Comparison of ENCODE assay signal across 17 cellular contexts in genomic region chr5:157351386-157352089, GRCh38.
DNase-seq lines count a peak whose midpoint lies in the region; TF ChIP-seq lines count a peak whose summit lies in the region.
"Had no signal": no experiment of that assay in that cellular context is flagged by ENCODE, and none has a peak within 500 bp of the region (broad histone marks: within the 10 kb centered on the region; RNA-seq: fewer than 3 reads in every experiment).

No MANE protein-coding gene starts in this region.

- no peaks in the 10 kb centered on the region for H3K27me3 Mint-ChIP-seq in activated naive CD4-positive, alpha-beta T cell treated with anti-CD3 and anti-CD28 coated beads, Interleukin-2, amount 50 U/mL, for 24 hours
- no peaks in the 10 kb centered on the region for H3K27me3 Mint-ChIP-seq in activated CD4-positive, alpha-beta memory T cell treated with anti-CD3 and anti-CD28 coated beads, Interleukin-2, amount 10 ng/mL, durations not matched to agents 7 days and 5 days
- no peaks in the 10 kb centered on the region for H3K27me3 Mint-ChIP-seq in stimulated activated naive CD8-positive, alpha-beta T cell treated with anti-CD3 and anti-CD28 coated beads, Interleukin-15, Interleukin-2, amounts not matched to agents 100 ng/mL and 50 ng/mL, for 24 hours

- TF ChIP-seq CTCF in fibroblast of pulmonary artery (IDR thresholded peaks at IDR 0.05; ENCODE audit: low read length, missing control alignments) = no peak

- H3K27ac Mint-ChIP-seq in activated naive CD4-positive, alpha-beta T cell treated with anti-CD3 and anti-CD28 coated beads, Interleukin-2, amount 50 U/mL, for 24 hours = peak overlapping the region; percentile 76
- H3K27ac Mint-ChIP-seq in activated CD4-positive, alpha-beta memory T cell treated with anti-CD3 and anti-CD28 coated beads, Interleukin-2, amount 10 ng/mL, durations not matched to agents 7 days and 5 days = peak overlapping the region; percentile 38
- peak overlapping the region; percentile 99 for H3K27ac Mint-ChIP-seq in stimulated activated naive CD8-positive, alpha-beta T cell treated with anti-CD3 and anti-CD28 coated beads, Interleukin-15, Interleukin-2, amounts not matched to agents 100 ng/mL and 50 ng/mL, for 24 hours
- H3K27ac Mint-ChIP-seq: WTC11 had no signal

- no peak for DNase-seq in activated naive CD4-positive, alpha-beta T cell (lab: John Stamatoyannopoulos, UW)
- no peak for DNase-seq in activated CD4-positive, alpha-beta memory T cell treated with anti-CD3 and anti-CD28 coated beads, Interleukin-2, amount 10 ng/mL, durations not matched to agents 7 days and 5 days
- DNase-seq in fibroblast of pulmonary artery (ENCODE audit: low read depth) = peak; percentile 27
- DNase-seq in LoVo (ENCODE audit: low spot score) = no peak
- no peak for DNase-seq in erythroblast (lab: John Stamatoyannopoulos, UW)
- DNase-seq in stimulated activated CD4-positive, alpha-beta T cell treated with anti-CD3 and anti-CD28 coated beads, Interleukin-4, amount 100 ng/mL, for 4 hours = no peak
- DNase-seq: COR-L47, EL, NCI-H146, NCI-H345, SW 1271 had no signal

- no peak for TF ChIP-seq POLR2A in erythroblast (IDR thresholded peaks at IDR 0.05; ENCODE audit: low read length)

- H3K4me1 Mint-ChIP-seq in activated naive CD4-positive, alpha-beta T cell treated with anti-CD3 and anti-CD28 coated beads, Interleukin-2, amount 50 U/mL, for 24 hours = peaks cover 56% of the 10 kb centered on the region
- H3K4me1 Mint-ChIP-seq in activated CD4-positive, alpha-beta memory T cell treated with anti-CD3 and anti-CD28 coated beads, Interleukin-2, amount 10 ng/mL, durations not matched to agents 7 days and 5 days = peaks cover 36% of the 10 kb centered on the region
- H3K4me1 Mint-ChIP-seq in stimulated activated naive CD8-positive, alpha-beta T cell treated with anti-CD3 and anti-CD28 coated beads, Interleukin-15, Interleukin-2, amounts not matched to agents 100 ng/mL and 50 ng/mL, for 24 hours (ENCODE audit: low read depth) = peaks cover 68% of the 10 kb centered on the region

- H3K4me3 ChIP-seq in fibroblast of pulmonary artery (replicated peaks; ENCODE audit: low read depth, low read length) = no peak overlapping the region
- H3K4me3 ChIP-seq: gastroesophageal sphincter, HAP-1, thoracic aorta had no signal

- CTCF ChIA-PET in activated CD4-positive, alpha-beta memory T cell treated with anti-CD3 and anti-CD28 coated beads, Interleukin-2, amount 10 ng/mL, durations not matched to agents 7 days and 5 days (lab: Charles Lee) = interaction anchor here (0.8 to 2.9 kb wide), 5 partner anchors 9 to 99 kb away, joined by 3 to 7 read pairs (median 5); no protein-coding TSS in a partner anchor

- H3K9me3 Mint-ChIP-seq in activated naive CD4-positive, alpha-beta T cell treated with anti-CD3 and anti-CD28 coated beads, Interleukin-2, amount 50 U/mL, for 24 hours = no peaks in the 10 kb centered on the region
- H3K9me3 Mint-ChIP-seq in activated CD4-positive, alpha-beta memory T cell treated with anti-CD3 and anti-CD28 coated beads, Interleukin-2, amount 10 ng/mL, durations not matched to agents 7 days and 5 days = no peaks in the 10 kb centered on the region
- no peaks in the 10 kb centered on the region for H3K9me3 Mint-ChIP-seq in stimulated activated naive CD8-positive, alpha-beta T cell treated with anti-CD3 and anti-CD28 coated beads, Interleukin-15, Interleukin-2, amounts not matched to agents 100 ng/mL and 50 ng/mL, for 24 hours
- H3K9me3 Mint-ChIP-seq: WTC11 had no signal

- H3K4me3 Mint-ChIP-seq in activated naive CD4-positive, alpha-beta T cell treated with anti-CD3 and anti-CD28 coated beads, Interleukin-2, amount 50 U/mL, for 24 hours = peak overlapping the region; percentile 11
- no peak overlapping the region for H3K4me3 Mint-ChIP-seq in activated CD4-positive, alpha-beta memory T cell treated with anti-CD3 and anti-CD28 coated beads, Interleukin-2, amount 10 ng/mL, durations not matched to agents 7 days and 5 days
- H3K4me3 Mint-ChIP-seq in stimulated activated naive CD8-positive, alpha-beta T cell treated with anti-CD3 and anti-CD28 coated beads, Interleukin-15, Interleukin-2, amounts not matched to agents 100 ng/mL and 50 ng/mL, for 24 hours = peak overlapping the region; percentile 50
- H3K4me3 Mint-ChIP-seq: WTC11 had no signal

- POLR2A ChIA-PET in activated CD4-positive, alpha-beta memory T cell treated with anti-CD3 and anti-CD28 coated beads, Interleukin-2, amount 10 ng/mL, durations not matched to agents 7 days and 5 days (lab: Charles Lee) = interaction anchor here (1.0 to 1.1 kb wide), 2 partner anchors 39 to 113 kb away, joined by 3 read pairs; no protein-coding TSS in a partner anchor

- peaks cover 23% of the 10 kb centered on the region for H3K36me3 Mint-ChIP-seq in activated naive CD4-positive, alpha-beta T cell treated with anti-CD3 and anti-CD28 coated beads, Interleukin-2, amount 50 U/mL, for 24 hours
- peaks cover 90% of the 10 kb centered on the region for H3K36me3 Mint-ChIP-seq in activated CD4-positive, alpha-beta memory T cell treated with anti-CD3 and anti-CD28 coated beads, Interleukin-2, amount 10 ng/mL, durations not matched to agents 7 days and 5 days (ENCODE audit: low read depth)
- H3K36me3 Mint-ChIP-seq in stimulated activated naive CD8-positive, alpha-beta T cell treated with anti-CD3 and anti-CD28 coated beads, Interleukin-15, Interleukin-2, amounts not matched to agents 100 ng/mL and 50 ng/mL, for 24 hours (ENCODE audit: low read depth) = peaks cover 68% of the 10 kb centered on the region

Comparison
In these comparisons a context has a peak if more than half of its experiments do, and no peak if none do; other contexts are left out.
1. H3K27ac Mint-ChIP-seq: peak in every context shown above with its lines; median percentile 99 in stimulated activated naive CD8-positive, alpha-beta T cell treated with anti-CD3 and anti-CD28 coated beads, Interleukin-15, Interleukin-2, amounts not matched to agents 100 ng/mL and 50 ng/mL, for 24 hours; 76 in activated naive CD4-positive, alpha-beta T cell treated with anti-CD3 and anti-CD28 coated beads, Interleukin-2, amount 50 U/mL, for 24 hours; 38 in activated CD4-positive, alpha-beta memory T cell treated with anti-CD3 and anti-CD28 coated beads, Interleukin-2, amount 10 ng/mL, durations not matched to agents 7 days and 5 days.